Comparison of ENCODE assay signal across 11 cellular contexts in the genomic region with DNA sequence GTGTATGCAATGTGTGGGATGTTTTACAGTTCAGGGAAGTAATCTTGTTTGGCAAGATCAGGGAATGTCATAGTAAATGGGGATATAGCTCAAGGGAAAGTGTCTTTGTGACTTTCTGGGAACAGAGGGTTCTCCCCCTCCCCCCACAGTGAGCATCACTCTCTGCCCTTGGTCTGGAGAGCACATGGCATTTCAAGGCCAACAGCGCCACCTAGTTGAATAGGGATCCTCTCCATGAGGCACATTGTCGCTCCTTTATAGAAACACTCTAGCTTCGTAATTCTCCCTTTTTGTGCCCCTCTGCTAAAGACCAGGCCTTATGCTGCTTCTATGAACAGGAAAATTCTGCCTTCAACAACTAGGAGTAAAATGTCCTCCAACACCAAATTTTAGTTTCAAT. TPM values are rescaled to one million over a fixed set of nuclear protein-coding genes. Genes with fewer than 3 reads are reported as not detected.
A peak's percentile ranks its signal among the peaks of the same experiment; 100 is the strongest.
DNase-seq lines count a peak whose midpoint lies in the region; ATAC-seq and TF ChIP-seq lines count a peak whose summit lies in the region.
"Had no signal": no experiment of that assay in that cellular context is flagged by ENCODE, and none has a peak within 500 bp of the region (broad histone marks: within the 10 kb centered on the region; RNA-seq: fewer than 3 reads in every experiment).

No MANE protein-coding gene starts in this region.

- DNase-seq in activated naive CD8-positive, alpha-beta T cell treated with anti-CD3 and anti-CD28 coated beads, Interleukin-2, amount 50 U/mL, for 24 hours = peak; percentile 3
- no peak for DNase-seq in activated naive CD8-positive, alpha-beta T cell treated with anti-CD3 and anti-CD28 coated beads for 36 hours
- peak; percentile 14 for DNase-seq in LHCN-M2 (ENCODE audit: low read depth)
- peak; percentile 14 for DNase-seq in SKM-1 treated with dmso at 0.1 percent for 144 hours (lab: John Stamatoyannopoulos, UW; ENCODE audit: unreplicated experiment)
- DNase-seq in neural crest cell (ENCODE audit: low read depth, low spot score) = peak; percentile 12
- no peak for DNase-seq in DMS79 (lab: John Stamatoyannopoulos, UW)
- DNase-seq in middle frontal gyrus (ENCODE audit: extremely low spot score, low spot score) = no peak
- DNase-seq: activated CD8-positive, alpha-beta memory T cell treated with anti-CD3 and anti-CD28 coated beads, Interleukin-2, amount 10 ng/mL, durations not matched to agents 7 days and 5 days; COR-L47; occipital lobe had no signal

- H3K4me1 Mint-ChIP-seq in activated naive CD8-positive, alpha-beta T cell treated with anti-CD3 and anti-CD28 coated beads, Interleukin-2, amount 50 U/mL, for 24 hours = no peaks in the 10 kb centered on the region
- no peaks in the 10 kb centered on the region for H3K4me1 Mint-ChIP-seq in activated naive CD8-positive, alpha-beta T cell treated with anti-CD3 and anti-CD28 coated beads for 36 hours
- no peaks in the 10 kb centered on the region for H3K4me1 Mint-ChIP-seq in neural crest cell
- H3K4me1 Mint-ChIP-seq: activated CD8-positive, alpha-beta memory T cell treated with anti-CD3 and anti-CD28 coated beads, Interleukin-2, amount 10 ng/mL, durations not matched to agents 7 days and 5 days had no signal

- H3K27ac Mint-ChIP-seq in activated naive CD8-positive, alpha-beta T cell treated with anti-CD3 and anti-CD28 coated beads, Interleukin-2, amount 50 U/mL, for 24 hours = no peak overlapping the region
- no peak overlapping the region for H3K27ac Mint-ChIP-seq in activated naive CD8-positive, alpha-beta T cell treated with anti-CD3 and anti-CD28 coated beads for 36 hours
- H3K27ac Mint-ChIP-seq in neural crest cell (ENCODE audit: unreplicated experiment) = no peak overlapping the region
- H3K27ac Mint-ChIP-seq: activated CD8-positive, alpha-beta memory T cell treated with anti-CD3 and anti-CD28 coated beads, Interleukin-2, amount 10 ng/mL, durations not matched to agents 7 days and 5 days had no signal

- H3K36me3 Mint-ChIP-seq in activated naive CD8-positive, alpha-beta T cell treated with anti-CD3 and anti-CD28 coated beads, Interleukin-2, amount 50 U/mL, for 24 hours (ENCODE audit: low read depth) = no peaks in the 10 kb centered on the region
- no peaks in the 10 kb centered on the region for H3K36me3 Mint-ChIP-seq in activated naive CD8-positive, alpha-beta T cell treated with anti-CD3 and anti-CD28 coated beads for 36 hours
- peaks cover 24% of the 10 kb centered on the region for H3K36me3 Mint-ChIP-seq in neural crest cell (ENCODE audit: low read depth)
- H3K36me3 Mint-ChIP-seq: activated CD8-positive, alpha-beta memory T cell treated with anti-CD3 and anti-CD28 coated beads, Interleukin-2, amount 10 ng/mL, durations not matched to agents 7 days and 5 days had no signal

- peaks cover 24% of the 10 kb centered on the region for H3K9me3 Mint-ChIP-seq in activated naive CD8-positive, alpha-beta T cell treated with anti-CD3 and anti-CD28 coated beads, Interleukin-2, amount 50 U/mL, for 24 hours
- peaks cover 22% of the 10 kb centered on the region for H3K9me3 Mint-ChIP-seq in activated naive CD8-positive, alpha-beta T cell treated with anti-CD3 and anti-CD28 coated beads for 36 hours
- peaks cover 16% of the 10 kb centered on the region for H3K9me3 Mint-ChIP-seq in neural crest cell

- TF ChIP-seq CTCF in neural crest cell (conservative IDR thresholded peaks at IDR 0.05) = peak; percentile 24

- no peak for ATAC-seq in activated naive CD8-positive, alpha-beta T cell treated with anti-CD3 and anti-CD28 coated beads, Interleukin-2, amount 50 U/mL, for 24 hours
- no peak for ATAC-seq in GM19452 (IDR thresholded peaks at IDR 0.05; ENCODE audit: unreplicated experiment)
- ATAC-seq: activated CD8-positive, alpha-beta memory T cell treated with anti-CD3 and anti-CD28 coated beads, Interleukin-2, amount 10 ng/mL, durations not matched to agents 7 days and 5 days had no signal

- no peak overlapping the region for H3K4me3 Mint-ChIP-seq in activated naive CD8-positive, alpha-beta T cell treated with anti-CD3 and anti-CD28 coated beads, Interleukin-2, amount 50 U/mL, for 24 hours
- no peak overlapping the region for H3K4me3 Mint-ChIP-seq in activated naive CD8-positive, alpha-beta T cell treated with anti-CD3 and anti-CD28 coated beads for 36 hours
- H3K4me3 Mint-ChIP-seq in neural crest cell = no peak overlapping the region
- H3K4me3 Mint-ChIP-seq: activated CD8-positive, alpha-beta memory T cell treated with anti-CD3 and anti-CD28 coated beads, Interleukin-2, amount 10 ng/mL, durations not matched to agents 7 days and 5 days had no signal

- peaks cover 4% of the 10 kb centered on the region for H3K27me3 Mint-ChIP-seq in activated naive CD8-positive, alpha-beta T cell treated with anti-CD3 and anti-CD28 coated beads, Interleukin-2, amount 50 U/mL, for 24 hours
- peaks cover 20% of the 10 kb centered on the region for H3K27me3 Mint-ChIP-seq in activated naive CD8-positive, alpha-beta T cell treated with anti-CD3 and anti-CD28 coated beads for 36 hours
- H3K27me3 Mint-ChIP-seq in neural crest cell (ENCODE audit: low read depth) = no peaks in the 10 kb centered on the region
- H3K27me3 Mint-ChIP-seq: activated CD8-positive, alpha-beta memory T cell treated with anti-CD3 and anti-CD28 coated beads, Interleukin-2, amount 10 ng/mL, durations not matched to agents 7 days and 5 days had no signal

RNA-seq across cellular contexts. Expression of a gene that starts 37.1 kb away (rescaled TPM):
- not detected for total RNA-seq in activated naive CD8-positive, alpha-beta T cell treated with anti-CD3 and anti-CD28 coated beads for 36 hours
- total RNA-seq in LHCN-M2 (2014; rRNA removed) (11.1 and 17.9 TPM in 2 replicates), neural crest cell (57.1 and 58.3 TPM in 2 replicates)
- 42.8 TPM for polyA plus RNA-seq in LHCN-M2 (2012)
- total RNA-seq: activated CD8-positive, alpha-beta memory T cell treated with anti-CD3 and anti-CD28 coated beads, Interleukin-2, amount 10 ng/mL, durations not matched to agents 7 days and 5 days had no signal

Comparison
In these comparisons a context has a peak if more than half of its experiments do, and no peak if none do; other contexts are left out.
1. DNase-seq: peak in activated naive CD8-positive, alpha-beta T cell treated with anti-CD3 and anti-CD28 coated beads, Interleukin-2, amount 50 U/mL, for 24 hours (single experiment), LHCN-M2 (single experiment), SKM-1 treated with dmso at 0.1 percent for 144 hours (single experiment) and neural crest cell (single experiment); none in activated naive CD8-positive, alpha-beta T cell treated with anti-CD3 and anti-CD28 coated beads for 36 hours (single experiment), DMS79 (single experiment) and middle frontal gyrus (single experiment).
2. RNA of a gene that starts 37.1 kb away (total RNA-seq): 57.1 to 58.3 TPM in neural crest cell and 11.1 to 17.9 TPM in LHCN-M2; not detected in activated naive CD8-positive, alpha-beta T cell treated with anti-CD3 and anti-CD28 coated beads for 36 hours; every median in the first group is over 10 times any median in the second.